Comparison of ENCODE assay signal across 17 cellular contexts in genomic region chr12:27367078-27367477, GRCh38. TPM values are rescaled to one million over a fixed set of nuclear protein-coding genes. Genes with fewer than 3 reads are reported as not detected.
"Had no signal": no experiment of that assay in that cellular context is flagged by ENCODE, and none has a peak within 500 bp of the region (broad histone marks: within the 10 kb centered on the region; RNA-seq: fewer than 3 reads in every experiment).

No MANE protein-coding gene starts in this region.

- H3K9me3 ChIP-seq: gastrocnemius medialis, thyroid gland had no signal

- H3K27me3 Mint-ChIP-seq: stimulated activated naive B cell treated with anti-CD40 and anti-IgM and Interleukin-4, amounts not matched to agents 10 μg/mL and 1 μg/mL and 100 μg/mL, for 72 hours had no signal

- H3K4me3 ChIP-seq: coronary artery, gastrocnemius medialis, heart right ventricle, thyroid gland had no signal

- H3K27ac ChIP-seq: brain microvascular endothelial cell, coronary artery, gastrocnemius medialis, heart right ventricle, thyroid gland had no signal

- H3K27ac Mint-ChIP-seq: activated CD4-positive, alpha-beta T cell treated with anti-CD3 and anti-CD28 coated beads, Interleukin-2, amount 10 ng/mL, durations not matched to agents 24 days and 14 days; activated naive CD8-positive, alpha-beta T cell; naive thymus-derived CD4-positive, alpha-beta T cell; stimulated activated naive B cell treated with anti-CD40 and anti-IgM and Interleukin-4, amounts not matched to agents 10 μg/mL and 1 μg/mL and 100 μg/mL, for 72 hours had no signal

- H3K4me3 Mint-ChIP-seq: activated CD4-positive, alpha-beta T cell treated with anti-CD3 and anti-CD28 coated beads, Interleukin-2, amount 10 ng/mL, durations not matched to agents 24 days and 14 days; activated naive CD8-positive, alpha-beta T cell; central memory CD8-positive, alpha-beta T cell; naive thymus-derived CD4-positive, alpha-beta T cell; stimulated activated naive B cell treated with anti-CD40 and anti-IgM and Interleukin-4, amounts not matched to agents 10 μg/mL and 1 μg/mL and 100 μg/mL, for 72 hours had no signal

- H3K27me3 ChIP-seq: brain microvascular endothelial cell, gastrocnemius medialis, heart right ventricle, thyroid gland had no signal

- H3K36me3 ChIP-seq: brain microvascular endothelial cell, gastrocnemius medialis, thyroid gland had no signal

- H3K36me3 Mint-ChIP-seq: activated naive CD8-positive, alpha-beta T cell had no signal

- H3K9me3 Mint-ChIP-seq: central memory CD8-positive, alpha-beta T cell had no signal

- DNase-seq: activated CD4-positive, alpha-beta T cell treated with anti-CD3 and anti-CD28 coated beads, Interleukin-2, amount 10 ng/mL, durations not matched to agents 24 days and 14 days; activated CD4-positive, CD25-positive, alpha-beta regulatory T cell; activated CD8-positive, alpha-beta memory T cell treated with anti-CD3 and anti-CD28 coated beads, Interleukin-2, amount 50 U/mL, for 48 hours; activated gamma-delta T cell treated with Interleukin-2 at 50 U/mL for 16 hours; amygdala; brain microvascular endothelial cell; effector CD8-positive, alpha-beta T cell; gastrocnemius medialis; heart right ventricle; naive thymus-derived CD4-positive, alpha-beta T cell; retina; stimulated activated naive B cell treated with anti-CD40 and anti-IgM and Interleukin-4, amounts not matched to agents 10 μg/mL and 1 μg/mL and 100 μg/mL, for 72 hours; T-helper 2 cell; thyroid gland had no signal

- H3K4me1 ChIP-seq: gastrocnemius medialis, heart right ventricle, thyroid gland had no signal

- H3K4me1 Mint-ChIP-seq: central memory CD8-positive, alpha-beta T cell; naive thymus-derived CD4-positive, alpha-beta T cell; stimulated activated naive B cell treated with anti-CD40 and anti-IgM and Interleukin-4, amounts not matched to agents 10 μg/mL and 1 μg/mL and 100 μg/mL, for 72 hours had no signal

RNA-seq across cellular contexts. Expression of gene BMAL2, which starts 34.4 kb away (rescaled TPM):
- polyA plus RNA-seq: naive thymus-derived CD4-positive, alpha-beta T cell had no signal
